Comparison of ENCODE assay signal across 8 cellular contexts in genomic region chr15:44719293-44719999, GRCh38. TPM values are rescaled to one million over a fixed set of nuclear protein-coding genes. Genes with fewer than 3 reads are reported as not detected.
A peak's percentile ranks its signal among the peaks of the same experiment; 100 is the strongest.
DNase-seq lines count a peak whose midpoint lies in the region; ATAC-seq lines count a peak whose summit lies in the region.

No MANE protein-coding gene starts in this region.

- H3K27ac Mint-ChIP-seq in activated naive CD4-positive, alpha-beta T cell treated with anti-CD3 and anti-CD28 coated beads, Interleukin-2, amount 50 U/mL, for 72 hours = peak overlapping the region; percentile 94 to 100

- H3K36me3 Mint-ChIP-seq in activated naive CD4-positive, alpha-beta T cell treated with anti-CD3 and anti-CD28 coated beads, Interleukin-2, amount 50 U/mL, for 72 hours = peaks cover 38 to 39% of the 10 kb centered on the region in 2 donors

- DNase-seq in H4 (ENCODE audit: low spot score) (peak; percentile 75), MV-4-11 (lab: John Stamatoyannopoulos, UW) (peak; percentile 14), GM19238 (ENCODE audit: insufficient read length, low spot score) (no peak), left ventricle myocardium superior (no peak)
- peak; percentile 65 to 76 for DNase-seq in activated naive CD4-positive, alpha-beta T cell treated with anti-CD3 and anti-CD28 coated beads, Interleukin-2, amount 50 U/mL, for 72 hours (ENCODE audit: low spot score in 2 of 2)
- DNase-seq in stimulated activated CD4-positive, alpha-beta T cell treated with anti-CD3 and anti-CD28 coated beads, Interleukin-15, amount 100 ng/mL, for 48 hours (ENCODE audit: low read depth in 2 of 2) = peak; percentile 59 to 67
- DNase-seq in NK-92 treated with Interleukin-12 subunit alpha and Interleukin-12 subunit beta, amount 100 ng/mL, for 24 hours (lab: John Stamatoyannopoulos, UW) = no peak

- intact Hi-C loops in left ventricle myocardium superior (cut with micrococcal nuclease) = no loop called here

- no peaks in the 10 kb centered on the region for H3K9me3 Mint-ChIP-seq in activated naive CD4-positive, alpha-beta T cell treated with anti-CD3 and anti-CD28 coated beads, Interleukin-2, amount 50 U/mL, for 72 hours

- ATAC-seq in GM18502 (IDR thresholded peaks at IDR 0.05; ENCODE audit: poor library complexity, unreplicated experiment) = peak; percentile 49
- ATAC-seq in activated naive CD4-positive, alpha-beta T cell treated with anti-CD3 and anti-CD28 coated beads, Interleukin-2, amount 50 U/mL, for 72 hours = peak; percentile 68 to 74
- ATAC-seq in left ventricle myocardium superior = no peak

RNA-seq across cellular contexts. Expression of gene B2M, which starts 8.1 kb away (rescaled TPM):
- total RNA-seq in H4 (2014; rRNA removed; shearing (Covaris generic)) = 5,194 and 5,459 TPM in 2 replicates
- 1,000 to 10,000 TPM; 4,139 to 6,333 TPM for total RNA-seq in activated naive CD4-positive, alpha-beta T cell treated with anti-CD3 and anti-CD28 coated beads, Interleukin-2, amount 50 U/mL, for 72 hours
- 1,156 TPM for total RNA-seq in left ventricle myocardium superior

RNA-seq across cellular contexts. Expression of gene PATL2, which starts 8.3 kb away (rescaled TPM):
- 0.12 and 0.77 TPM in 2 replicates for total RNA-seq in H4 (2014; rRNA removed; shearing (Covaris generic))
- total RNA-seq in activated naive CD4-positive, alpha-beta T cell treated with anti-CD3 and anti-CD28 coated beads, Interleukin-2, amount 50 U/mL, for 72 hours = 10 to 100 TPM; 12.4 to 30.7 TPM
- 3.0 TPM for total RNA-seq in left ventricle myocardium superior

RNA-seq across cellular contexts. Expression of gene TRIM69, which starts 16.9 kb away (rescaled TPM):
- 21.0 and 24.7 TPM in 2 replicates for total RNA-seq in H4 (2014; rRNA removed; shearing (Covaris generic))
- total RNA-seq in activated naive CD4-positive, alpha-beta T cell treated with anti-CD3 and anti-CD28 coated beads, Interleukin-2, amount 50 U/mL, for 72 hours = 10 to 100 TPM; 60.8 to 68.8 TPM
- 55.2 TPM for total RNA-seq in left ventricle myocardium superior

RNA-seq across cellular contexts. Expression of gene SPG11, which starts 56.0 kb away (rescaled TPM):
- total RNA-seq in H4 (2014; rRNA removed; shearing (Covaris generic)) = 21.6 and 30.1 TPM in 2 replicates
- total RNA-seq in activated naive CD4-positive, alpha-beta T cell treated with anti-CD3 and anti-CD28 coated beads, Interleukin-2, amount 50 U/mL, for 72 hours = 10 to 100 TPM; 90.9 to 99.3 TPM
- 40.9 TPM for total RNA-seq in left ventricle myocardium superior

Comparison
In these comparisons a context has a peak if more than half of its experiments do, and no peak if none do; other contexts are left out.
1. DNase-seq: peak in H4 (single experiment), MV-4-11 (single experiment), activated naive CD4-positive, alpha-beta T cell treated with anti-CD3 and anti-CD28 coated beads, Interleukin-2, amount 50 U/mL, for 72 hours (2 of 2) and stimulated activated CD4-positive, alpha-beta T cell treated with anti-CD3 and anti-CD28 coated beads, Interleukin-15, amount 100 ng/mL, for 48 hours (2 of 2); none in GM19238 (single experiment), NK-92 treated with Interleukin-12 subunit alpha and Interleukin-12 subunit beta, amount 100 ng/mL, for 24 hours (single experiment) and left ventricle myocardium superior (single experiment).